Comparison of ENCODE assay signal across 9 cellular contexts in the genomic region with DNA sequence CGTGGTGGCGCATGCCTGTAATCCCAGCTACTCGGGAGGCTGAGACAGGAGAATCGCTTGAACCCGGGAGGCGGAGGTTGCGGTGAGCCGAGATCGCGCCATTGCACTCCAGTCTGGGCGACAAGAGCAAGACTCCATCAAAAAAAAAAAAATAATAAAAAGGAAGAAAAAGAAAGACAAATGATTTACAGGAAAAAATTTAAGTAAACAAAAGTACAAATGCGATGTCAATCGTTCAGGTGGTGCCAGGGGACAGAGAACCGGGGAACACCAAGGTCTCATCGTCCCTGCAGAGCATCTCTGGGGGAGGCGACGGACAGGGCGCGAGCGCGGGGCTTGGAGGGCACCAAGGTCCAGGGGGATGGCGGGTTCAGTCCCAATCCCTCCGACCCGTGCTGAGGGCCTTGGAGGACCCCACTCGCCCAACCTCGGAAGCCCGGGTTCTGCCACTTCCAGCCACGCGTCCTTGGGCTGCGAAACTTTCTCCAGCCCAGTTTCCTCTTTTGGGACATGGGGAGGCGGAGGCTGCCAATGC. TPM values are rescaled to one million over a fixed set of nuclear protein-coding genes. Genes with fewer than 3 reads are reported as not detected.
DNase-seq lines count a peak whose midpoint lies in the region; ATAC-seq, FAIRE-seq and TF ChIP-seq lines count a peak whose summit lies in the region.
"Had no signal": no experiment of that assay in that cellular context is flagged by ENCODE, and none has a peak within 500 bp of the region (broad histone marks: within the 10 kb centered on the region; RNA-seq: fewer than 3 reads in every experiment).

No MANE protein-coding gene starts in this region.

- peaks cover 52% of the 10 kb centered on the region for H3K4me1 Mint-ChIP-seq in stimulated activated naive CD8-positive, alpha-beta T cell treated with anti-CD3 and anti-CD28 coated beads, Interleukin-15, amount 100 ng/mL, for 72 hours

- TF ChIP-seq POLR2A in GM12891 (IDR thresholded peaks at IDR 0.05; ENCODE audit: low read depth, low read length) = no peak

- ATAC-seq in HG03025 (IDR thresholded peaks at IDR 0.05; ENCODE audit: low FRiP score, unreplicated experiment) = peak; percentile 3
- peak in 1 of 2 donors; percentile 6 for ATAC-seq in activated naive CD4-positive, alpha-beta T cell treated with anti-CD3 and anti-CD28 coated beads, Interleukin-2, amount 50 U/mL, for 72 hours
- peak; percentile 26 for ATAC-seq in stimulated activated naive CD8-positive, alpha-beta T cell treated with anti-CD3 and anti-CD28 coated beads, Interleukin-15, amount 100 ng/mL, for 72 hours
- ATAC-seq in HG03571 (IDR thresholded peaks at IDR 0.05; ENCODE audit: unreplicated experiment) = no peak

- H3K4me3 ChIP-seq in GM06990 (replicated peaks; ENCODE audit: low read depth, low read length) = peak overlapping the region; percentile 65
- peak overlapping the region; percentile 100 for H3K4me3 ChIP-seq in iPS-20b (ENCODE audit: low read length)

- TF ChIP-seq CTCF in GM06990 (IDR thresholded peaks at IDR 0.05; ENCODE audit: insufficient read depth, low read length, poor library complexity, severe bottlenecking) = no peak

- H3K27ac ChIP-seq in iPS-20b (ENCODE audit: low read length) = no peak overlapping the region

- H3K27me3 Mint-ChIP-seq in stimulated activated naive CD8-positive, alpha-beta T cell treated with anti-CD3 and anti-CD28 coated beads, Interleukin-15, amount 100 ng/mL, for 72 hours = no peaks in the 10 kb centered on the region

- no peaks in the 10 kb centered on the region for H3K9me3 Mint-ChIP-seq in activated naive CD4-positive, alpha-beta T cell treated with anti-CD3 and anti-CD28 coated beads, Interleukin-2, amount 50 U/mL, for 72 hours
- H3K9me3 Mint-ChIP-seq in stimulated activated naive CD8-positive, alpha-beta T cell treated with anti-CD3 and anti-CD28 coated beads, Interleukin-15, amount 100 ng/mL, for 72 hours = no peaks in the 10 kb centered on the region

- no peaks in the 10 kb centered on the region for H3K4me1 ChIP-seq in iPS-20b (ENCODE audit: insufficient read depth, low read length)

- peak overlapping the region; percentile 97 to 100 for H3K27ac Mint-ChIP-seq in activated naive CD4-positive, alpha-beta T cell treated with anti-CD3 and anti-CD28 coated beads, Interleukin-2, amount 50 U/mL, for 72 hours
- peak overlapping the region; percentile 100 for H3K27ac Mint-ChIP-seq in stimulated activated naive CD8-positive, alpha-beta T cell treated with anti-CD3 and anti-CD28 coated beads, Interleukin-15, amount 100 ng/mL, for 72 hours

- no peaks in the 10 kb centered on the region for H3K9me3 ChIP-seq in iPS-20b (ENCODE audit: insufficient read depth, low read depth, low read length)

- H3K27me3 ChIP-seq in GM06990 (replicated peaks; ENCODE audit: control insufficient read depth, insufficient read depth, low read length) (no peaks in the 10 kb centered on the region), iPS-20b (ENCODE audit: insufficient read depth, low read length) (peaks cover 15% of the 10 kb centered on the region; the same call in 1 of the 2 replicates)

- peak overlapping the region; percentile 94; the same call in 1 of the 2 replicates for H3K9ac ChIP-seq in iPS-20b (ENCODE audit: low read depth, low read length)

- DNase-seq in GM06990 (ENCODE audit: extremely low read depth, insufficient read length) (no peak), GM12891 (ENCODE audit: insufficient read length, low spot score) (no peak), NCI-H2107 treated with DMSO at 0.1 percent for 48 hours (lab: John Stamatoyannopoulos, UW; ENCODE audit: unreplicated experiment) (no peak)
- no peak for DNase-seq in activated naive CD4-positive, alpha-beta T cell treated with anti-CD3 and anti-CD28 coated beads, Interleukin-2, amount 50 U/mL, for 72 hours (ENCODE audit: low spot score in 2 of 2)
- DNase-seq in stimulated activated naive CD8-positive, alpha-beta T cell treated with anti-CD3 and anti-CD28 coated beads, Interleukin-15, amount 100 ng/mL, for 72 hours = no peak

- peaks cover 34 to 36% of the 10 kb centered on the region in 2 donors for H3K36me3 Mint-ChIP-seq in activated naive CD4-positive, alpha-beta T cell treated with anti-CD3 and anti-CD28 coated beads, Interleukin-2, amount 50 U/mL, for 72 hours

- peaks cover 22% of the 10 kb centered on the region for H3K36me3 ChIP-seq in GM06990 (ENCODE audit: control insufficient read depth, insufficient read depth, low read length)
- peaks cover 35% of the 10 kb centered on the region for H3K36me3 ChIP-seq in iPS-20b (ENCODE audit: insufficient read depth, low read depth, low read length)

- peak overlapping the region; percentile 96 to 99 for H3K4me3 Mint-ChIP-seq in stimulated activated naive CD8-positive, alpha-beta T cell treated with anti-CD3 and anti-CD28 coated beads, Interleukin-15, amount 100 ng/mL, for 72 hours

- no peak for FAIRE-seq in GM12891 (lab: Jason Lieb, UNC)

TF ChIP-seq in GM12891, 5 proteins besides CTCF, POLR2A, EP300 and RAD21:
- TF ChIP-seq TAF1 (IDR thresholded peaks at IDR 0.05; ENCODE audit: low read depth, low read length) (no peak), SPI1 (IDR thresholded peaks at IDR 0.05; ENCODE audit: low read depth, low read length) (no peak), PAX5 (IDR thresholded peaks at IDR 0.05; ENCODE audit: insufficient read depth, low read length, severe bottlenecking) (no peak), POU2F2 (IDR thresholded peaks at IDR 0.05; ENCODE audit: low read depth, low read length) (no peak), POLR2AphosphoS5 (IDR thresholded peaks at IDR 0.05; ENCODE audit: low read depth, low read length) (no peak)

RNA-seq across cellular contexts. Expression of a gene that starts 0.6 kb away (rescaled TPM):
- 100 to 1,000 TPM; 232 to 253 TPM for total RNA-seq in activated naive CD4-positive, alpha-beta T cell treated with anti-CD3 and anti-CD28 coated beads, Interleukin-2, amount 50 U/mL, for 72 hours
- 163 TPM for polyA plus RNA-seq in GM12891 (2012; ENCODE audit: low read depth, missing spikeins)

RNA-seq across cellular contexts. Expression of a gene that starts 16.6 kb away (rescaled TPM):
- total RNA-seq in activated naive CD4-positive, alpha-beta T cell treated with anti-CD3 and anti-CD28 coated beads, Interleukin-2, amount 50 U/mL, for 72 hours = not detected
- 0.03 TPM for polyA plus RNA-seq in GM12891 (2012; ENCODE audit: low read depth, missing spikeins)
- total RNA-seq: NCI-H460 had no signal

RNA-seq across cellular contexts. Expression of a gene that starts 28.9 kb away (rescaled TPM):
- total RNA-seq in activated naive CD4-positive, alpha-beta T cell treated with anti-CD3 and anti-CD28 coated beads, Interleukin-2, amount 50 U/mL, for 72 hours = 10 to 100 TPM; 51.1 to 97.6 TPM
- polyA plus RNA-seq in GM12891 (2012; ENCODE audit: low read depth, missing spikeins) = 24.9 TPM

RNA-seq across cellular contexts. Expression of a gene that starts 50.1 kb away (rescaled TPM):
- total RNA-seq in activated naive CD4-positive, alpha-beta T cell treated with anti-CD3 and anti-CD28 coated beads, Interleukin-2, amount 50 U/mL, for 72 hours = 100 to 1,000 TPM; 191 to 220 TPM
- polyA plus RNA-seq in GM12891 (2012; ENCODE audit: low read depth, missing spikeins) = 273 TPM
